In the genomic region with DNA sequence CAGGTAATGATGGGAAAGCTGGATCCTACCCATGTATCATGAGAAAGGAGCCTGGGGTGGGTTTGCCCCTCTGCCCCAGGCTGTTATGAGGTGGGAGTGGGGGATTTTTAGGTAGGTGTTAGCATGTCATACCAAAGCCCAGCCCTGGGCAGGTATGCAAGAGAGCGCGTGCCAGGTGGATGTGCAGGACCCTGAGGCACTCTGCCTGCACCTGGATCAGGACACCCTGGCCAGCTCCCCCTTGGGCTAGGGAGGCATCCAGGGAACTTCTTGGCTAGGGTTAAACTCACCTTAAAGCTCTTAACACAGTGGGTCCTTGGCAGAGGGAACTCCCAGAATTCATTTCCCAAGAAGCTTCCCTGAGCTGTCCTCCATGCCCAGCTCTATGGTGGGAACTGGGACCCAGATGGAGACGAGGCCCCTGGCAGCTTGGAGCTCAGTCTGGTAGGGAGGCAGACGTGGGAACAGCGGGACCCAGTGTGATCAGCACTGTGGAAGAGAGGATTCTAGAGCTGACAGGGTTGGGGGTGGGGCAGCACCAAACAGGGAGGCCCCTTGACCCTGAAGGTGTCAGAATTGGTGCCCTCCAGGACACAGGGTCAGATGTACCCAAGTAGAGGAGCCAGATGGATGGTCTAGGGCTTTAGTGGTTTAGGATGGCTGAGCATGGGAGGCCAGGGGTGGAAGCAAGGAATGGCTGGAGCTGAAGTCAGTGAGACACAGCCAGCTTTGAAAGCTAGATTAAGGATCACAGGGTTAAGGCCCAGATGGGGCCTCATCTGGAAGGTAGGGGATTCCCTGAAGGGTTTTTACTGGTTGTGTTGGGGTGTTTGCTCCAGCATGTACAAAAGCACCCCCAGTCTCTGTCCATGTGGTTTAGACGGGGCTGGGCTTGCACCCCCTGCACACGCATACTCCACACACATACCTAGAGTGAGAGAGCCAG, we compare ENCODE assay signal across 8 cellular contexts. TPM values are rescaled to one million over a fixed set of nuclear protein-coding genes. Genes with fewer than 3 reads are reported as not detected.
DNase-seq lines count a peak whose midpoint lies in the region; ATAC-seq and TF ChIP-seq lines count a peak whose summit lies in the region.
"Had no signal": no experiment of that assay in that cellular context is flagged by ENCODE, and none has a peak within 500 bp of the region (broad histone marks: within the 10 kb centered on the region; RNA-seq: fewer than 3 reads in every experiment).

No MANE protein-coding gene starts in this region.

- peaks cover 9% of the 10 kb centered on the region for H3K27me3 Mint-ChIP-seq in activated T-helper 1 cell treated with anti-CD3 and anti-CD28 coated beads, Interleukin-12 subunit alpha, Interleukin-12 subunit beta, Interleukin-2, Interleukin-4 antibody, amounts not matched to agents 30 ng/mL and 10 ng/mL and 1 ng/mL, durations not matched to agents 14 hours and 24 hours and 36 hours (ENCODE audit: insufficient read depth)
- peaks cover 27% of the 10 kb centered on the region for H3K27me3 Mint-ChIP-seq in type B pancreatic cell

- peaks cover 21% of the 10 kb centered on the region for H3K36me3 Mint-ChIP-seq in activated T-helper 1 cell treated with anti-CD3 and anti-CD28 coated beads, Interleukin-12 subunit alpha, Interleukin-12 subunit beta, Interleukin-2, Interleukin-4 antibody, amounts not matched to agents 30 ng/mL and 10 ng/mL and 1 ng/mL, durations not matched to agents 14 hours and 24 hours and 36 hours (ENCODE audit: low read depth)
- peaks cover 7% of the 10 kb centered on the region for H3K36me3 Mint-ChIP-seq in type B pancreatic cell

- H3K4me1 Mint-ChIP-seq in activated T-helper 1 cell treated with anti-CD3 and anti-CD28 coated beads, Interleukin-12 subunit alpha, Interleukin-12 subunit beta, Interleukin-2, Interleukin-4 antibody, amounts not matched to agents 30 ng/mL and 10 ng/mL and 1 ng/mL, durations not matched to agents 14 hours and 24 hours and 36 hours (ENCODE audit: low read depth): peaks cover 41% of the 10 kb centered on the region
- H3K4me1 Mint-ChIP-seq in type B pancreatic cell (ENCODE audit: unreplicated experiment): peaks cover 24% of the 10 kb centered on the region

- no peak for TF ChIP-seq CTCF in type B pancreatic cell (conservative IDR thresholded peaks at IDR 0.05)

- peak overlapping the region; percentile 69 for H3K27ac Mint-ChIP-seq in activated T-helper 1 cell treated with anti-CD3 and anti-CD28 coated beads, Interleukin-12 subunit alpha, Interleukin-12 subunit beta, Interleukin-2, Interleukin-4 antibody, amounts not matched to agents 30 ng/mL and 10 ng/mL and 1 ng/mL, durations not matched to agents 14 hours and 24 hours and 36 hours
- peak overlapping the region; percentile 84 for H3K27ac Mint-ChIP-seq in type B pancreatic cell

- intact Hi-C loops in activated T-helper 1 cell treated with anti-CD3 and anti-CD28 coated beads, Interleukin-12 subunit alpha, Interleukin-12 subunit beta, Interleukin-2, Interleukin-4 antibody, amounts not matched to agents 30 ng/mL and 10 ng/mL and 1 ng/mL, durations not matched to agents 14 hours and 24 hours and 36 hours (cut with micrococcal nuclease): no loop called here

- DNase-seq in stimulated activated CD4-positive, alpha-beta T cell treated with anti-CD3 and anti-CD28 coated beads, Interleukin-4, amount 100 ng/mL, for 1 hour: peak; percentile 22
- no peak for DNase-seq in stimulated activated CD4-positive, alpha-beta T cell treated with anti-CD3 and anti-CD28 coated beads, Interleukin-2, amount 100 ng/mL, for 24 hours
- no peak for DNase-seq in activated T-helper 1 cell treated with anti-CD3 and anti-CD28 coated beads, Interleukin-12 subunit alpha, Interleukin-12 subunit beta, Interleukin-2, Interleukin-4 antibody, amounts not matched to agents 30 ng/mL and 10 ng/mL and 1 ng/mL, durations not matched to agents 14 hours and 24 hours and 36 hours (ENCODE audit: low spot score)
- DNase-seq in type B pancreatic cell (ENCODE audit: extremely low spot score, unreplicated experiment): no peak
- no peak for DNase-seq in NCI-H146 (lab: John Stamatoyannopoulos, UW)
- DNase-seq: left ventricle myocardium inferior, uterus had no signal

- ATAC-seq in HG03025 (IDR thresholded peaks at IDR 0.05; ENCODE audit: low FRiP score, unreplicated experiment): no peak

- H3K4me3 Mint-ChIP-seq in activated T-helper 1 cell treated with anti-CD3 and anti-CD28 coated beads, Interleukin-12 subunit alpha, Interleukin-12 subunit beta, Interleukin-2, Interleukin-4 antibody, amounts not matched to agents 30 ng/mL and 10 ng/mL and 1 ng/mL, durations not matched to agents 14 hours and 24 hours and 36 hours: peak overlapping the region; percentile 64
- peak overlapping the region; percentile 83 for H3K4me3 Mint-ChIP-seq in type B pancreatic cell

- H3K9me3 Mint-ChIP-seq in activated T-helper 1 cell treated with anti-CD3 and anti-CD28 coated beads, Interleukin-12 subunit alpha, Interleukin-12 subunit beta, Interleukin-2, Interleukin-4 antibody, amounts not matched to agents 30 ng/mL and 10 ng/mL and 1 ng/mL, durations not matched to agents 14 hours and 24 hours and 36 hours: no peaks in the 10 kb centered on the region
- H3K9me3 Mint-ChIP-seq in type B pancreatic cell: no peaks in the 10 kb centered on the region

RNA-seq across cellular contexts. Expression of a gene that starts 2.2 kb away (rescaled TPM):
- 10.3 and 11.2 TPM in 2 replicates for total RNA-seq in activated T-helper 1 cell treated with anti-CD3 and anti-CD28 coated beads, Interleukin-12 subunit alpha, Interleukin-12 subunit beta, Interleukin-2, Interleukin-4 antibody, amounts not matched to agents 30 ng/mL and 10 ng/mL and 1 ng/mL, durations not matched to agents 14 hours and 24 hours and 36 hours
- 5.9 and 8.8 TPM in 2 replicates for total RNA-seq in type B pancreatic cell (ENCODE audit: low replicate concordance)

RNA-seq across cellular contexts. Expression of a gene that starts 17.9 kb away (rescaled TPM):
- total RNA-seq in activated T-helper 1 cell treated with anti-CD3 and anti-CD28 coated beads, Interleukin-12 subunit alpha, Interleukin-12 subunit beta, Interleukin-2, Interleukin-4 antibody, amounts not matched to agents 30 ng/mL and 10 ng/mL and 1 ng/mL, durations not matched to agents 14 hours and 24 hours and 36 hours: 122 and 132 TPM in 2 replicates
- 46.1 and 47.3 TPM in 2 replicates for total RNA-seq in type B pancreatic cell (ENCODE audit: low replicate concordance)

RNA-seq across cellular contexts. Expression of a gene that starts 29.1 kb away (rescaled TPM):
- 13.1 and 14.4 TPM in 2 replicates for total RNA-seq in activated T-helper 1 cell treated with anti-CD3 and anti-CD28 coated beads, Interleukin-12 subunit alpha, Interleukin-12 subunit beta, Interleukin-2, Interleukin-4 antibody, amounts not matched to agents 30 ng/mL and 10 ng/mL and 1 ng/mL, durations not matched to agents 14 hours and 24 hours and 36 hours
- 200 and 269 TPM in 2 replicates for total RNA-seq in type B pancreatic cell (ENCODE audit: low replicate concordance)

RNA-seq across cellular contexts. Expression of a gene that starts 35.0 kb away (rescaled TPM):
- 1.3 and 2.2 TPM in 2 replicates for total RNA-seq in activated T-helper 1 cell treated with anti-CD3 and anti-CD28 coated beads, Interleukin-12 subunit alpha, Interleukin-12 subunit beta, Interleukin-2, Interleukin-4 antibody, amounts not matched to agents 30 ng/mL and 10 ng/mL and 1 ng/mL, durations not matched to agents 14 hours and 24 hours and 36 hours
- 3.2 and 5.7 TPM in 2 replicates for total RNA-seq in type B pancreatic cell (ENCODE audit: low replicate concordance)
- total RNA-seq: left ventricle myocardium inferior had no signal

RNA-seq across cellular contexts. Expression of a gene that starts 43.9 kb away (rescaled TPM):
- total RNA-seq in activated T-helper 1 cell treated with anti-CD3 and anti-CD28 coated beads, Interleukin-12 subunit alpha, Interleukin-12 subunit beta, Interleukin-2, Interleukin-4 antibody, amounts not matched to agents 30 ng/mL and 10 ng/mL and 1 ng/mL, durations not matched to agents 14 hours and 24 hours and 36 hours: not detected in 2 replicates
- total RNA-seq in type B pancreatic cell (ENCODE audit: low replicate concordance): not detected in 2 replicates
- total RNA-seq: left ventricle myocardium inferior, uterus had no signal

Comparison
In these comparisons a context has a peak if more than half of its experiments do, and no peak if none do; other contexts are left out.
1. RNA of a gene that starts 29.1 kb away (total RNA-seq): 200 to 269 TPM in type B pancreatic cell; 13.1 to 14.4 TPM in activated T-helper 1 cell treated with anti-CD3 and anti-CD28 coated beads, Interleukin-12 subunit alpha, Interleukin-12 subunit beta, Interleukin-2, Interleukin-4 antibody, amounts not matched to agents 30 ng/mL and 10 ng/mL and 1 ng/mL, durations not matched to agents 14 hours and 24 hours and 36 hours; every median in the first group is over 10 times any median in the second.